Comparison of ENCODE assay signal across 23 cellular contexts in the genomic region with DNA sequence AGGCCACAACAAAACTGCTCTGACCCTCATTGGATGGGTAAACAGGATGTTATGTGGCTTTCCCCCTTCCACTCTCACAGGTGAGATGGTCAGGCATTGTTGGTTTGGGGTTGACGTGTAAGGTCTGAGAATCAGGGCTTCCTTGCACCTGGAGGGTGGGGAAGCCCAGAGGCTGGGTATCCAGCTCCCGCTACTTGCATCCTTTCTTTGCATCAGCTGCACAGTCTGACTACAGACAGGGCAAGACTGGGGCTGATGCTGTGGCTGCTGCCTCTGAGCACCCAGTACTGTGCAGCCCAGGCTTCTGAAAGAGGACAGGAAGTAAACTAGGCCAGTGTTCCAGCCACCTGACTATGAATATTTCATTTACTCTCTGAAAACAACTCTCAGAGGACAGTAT. TPM values are rescaled to one million over a fixed set of nuclear protein-coding genes. Genes with fewer than 3 reads are reported as not detected.
DNase-seq lines count a peak whose midpoint lies in the region; ATAC-seq and TF ChIP-seq lines count a peak whose summit lies in the region.
"Had no signal": no experiment of that assay in that cellular context is flagged by ENCODE, and none has a peak within 500 bp of the region (broad histone marks: within the 10 kb centered on the region; RNA-seq: fewer than 3 reads in every experiment).

No MANE protein-coding gene starts in this region.

- no peak overlapping the region for H3K4me3 Mint-ChIP-seq in activated T-cell treated with anti-CD3 and anti-CD28 coated beads, Interleukin-2, amount 50 U/mL, for 24 hours
- H3K4me3 Mint-ChIP-seq: naive B cell; stimulated activated naive CD8-positive, alpha-beta T cell treated with anti-CD3 and anti-CD28 coated beads, Interleukin-15, Interleukin-2, amounts not matched to agents 100 ng/mL and 50 ng/mL, for 24 hours had no signal

- ATAC-seq in GM18873 (IDR thresholded peaks at IDR 0.05; ENCODE audit: low FRiP score, unreplicated experiment) (peak; percentile 65), GM21447 (IDR thresholded peaks at IDR 0.05; ENCODE audit: unreplicated experiment) (peak; percentile 88), HG03175 (IDR thresholded peaks at IDR 0.05; ENCODE audit: unreplicated experiment) (peak; percentile 73), sciatic nerve (no peak), omental fat pad (ENCODE audit: low FRiP score) (no peak), left cardiac atrium (no peak)
- ATAC-seq: right cardiac atrium had no signal

- H3K36me3 Mint-ChIP-seq in activated T-cell treated with anti-CD3 and anti-CD28 coated beads, Interleukin-2, amount 50 U/mL, for 24 hours (ENCODE audit: low read depth) = no peaks in the 10 kb centered on the region
- H3K36me3 Mint-ChIP-seq: naive B cell had no signal

- no peak overlapping the region for H3K27ac Mint-ChIP-seq in activated T-cell treated with anti-CD3 and anti-CD28 coated beads, Interleukin-2, amount 50 U/mL, for 24 hours
- H3K27ac Mint-ChIP-seq: naive B cell; stimulated activated naive CD8-positive, alpha-beta T cell treated with anti-CD3 and anti-CD28 coated beads, Interleukin-15, Interleukin-2, amounts not matched to agents 100 ng/mL and 50 ng/mL, for 24 hours had no signal

- peaks cover 45% of the 10 kb centered on the region for H3K27me3 Mint-ChIP-seq in activated T-cell treated with anti-CD3 and anti-CD28 coated beads, Interleukin-2, amount 50 U/mL, for 24 hours

- H3K9me3 Mint-ChIP-seq in activated T-cell treated with anti-CD3 and anti-CD28 coated beads, Interleukin-2, amount 50 U/mL, for 24 hours = no peaks in the 10 kb centered on the region
- H3K9me3 Mint-ChIP-seq: stimulated activated naive CD8-positive, alpha-beta T cell treated with anti-CD3 and anti-CD28 coated beads, Interleukin-15, Interleukin-2, amounts not matched to agents 100 ng/mL and 50 ng/mL, for 24 hours had no signal

- TF ChIP-seq CTCF in omental fat pad (IDR thresholded peaks at IDR 0.05) = no peak

- peak; percentile 15 for DNase-seq in sciatic nerve (ENCODE audit: low spot score)
- DNase-seq in activated T-cell treated with anti-CD3 and anti-CD28 coated beads, Interleukin-2, amount 50 U/mL, for 24 hours = no peak
- DNase-seq in NCI-H2029 (lab: John Stamatoyannopoulos, UW) = no peak
- DNase-seq in omental fat pad (ENCODE audit: low spot score) = no peak
- DNase-seq in left cardiac atrium = no peak
- DNase-seq: activated CD4-positive, alpha-beta T cell treated with anti-CD3 and anti-CD28 coated beads, Interleukin-2, amount 50 U/mL, for 1 hour; activated CD8-positive, alpha-beta memory T cell treated with anti-CD3 and anti-CD28 coated beads, Interleukin-2, amount 50 U/mL, for 48 hours; activated gamma-delta T cell treated with Interleukin-2 at 50 U/mL for 16 hours; adrenal gland; cortex of kidney; H7; Kasumi-1; naive B cell; NCI-H1105; right cardiac atrium; SJCRH30; transverse colon had no signal

- peaks cover 2% of the 10 kb centered on the region for H3K4me1 Mint-ChIP-seq in activated T-cell treated with anti-CD3 and anti-CD28 coated beads, Interleukin-2, amount 50 U/mL, for 24 hours (ENCODE audit: low read depth)
- H3K4me1 Mint-ChIP-seq: naive B cell had no signal

- intact Hi-C loops in sciatic nerve (cut with DNase I) = no loop called here
- intact Hi-C loops in left cardiac atrium (cut with DNase I) = no loop called here

RNA-seq across cellular contexts. Expression of a gene that starts 58.0 kb away (rescaled TPM):
- total RNA-seq in sciatic nerve (1.4 TPM), omental fat pad (under 1 TPM in 2 of 4 donors, not detected in 2; 0.09 to 0.12 TPM), left cardiac atrium (under 1 TPM in 1 of 2 donors, not detected in 1; 0.31 TPM)
- total RNA-seq: fibroblast of villous mesenchyme; SJCRH30; T-helper 1 cell treated with Interleukin-12 subunit alpha and Interleukin-12 subunit beta and Interleukin-4 antibody, amounts not matched to agents 30 ng/mL and 1 ng/mL, for 36 hours; transverse colon had no signal

Comparison
In these comparisons a context has a peak if more than half of its experiments do, and no peak if none do; other contexts are left out.
1. ATAC-seq: peak in GM18873 (single experiment), GM21447 (single experiment) and HG03175 (single experiment); none in sciatic nerve (single experiment), omental fat pad (single experiment) and left cardiac atrium (0 of 2).